In genomic region chrX:2397229-2397628, GRCh38 we compare ENCODE assay signal across 27 cellular contexts.
DNase-seq lines count a peak whose midpoint lies in the region; ATAC-seq, FAIRE-seq and TF ChIP-seq lines count a peak whose summit lies in the region.
"Had no signal": no experiment of that assay in that cellular context is flagged by ENCODE, and none has a peak within 500 bp of the region (broad histone marks: within the 10 kb centered on the region; RNA-seq: fewer than 3 reads in every experiment).

No MANE protein-coding gene starts in this region.

- BruUV-seq in HCT116 (replicated peaks; lab: Mats Ljungman, UMichigan), result no TSS peak

- H2AFZ ChIP-seq in HCT116 (ENCODE audit: low read depth, low read length, poor library complexity, severe bottlenecking) (no peak overlapping the region), keratinocyte (ENCODE audit: control insufficient read depth, low read length) (no peak overlapping the region), trophoblast cell (ENCODE audit: insufficient read depth, low read length, poor library complexity) (no peak overlapping the region)

- peak overlapping the region; percentile 12 for H4K8ac ChIP-seq in trophoblast cell (ENCODE audit: low read depth, low read length)

- H3K9ac ChIP-seq in HCT116 (ENCODE audit: low read length) (peak overlapping the region; percentile 12), keratinocyte (ENCODE audit: control insufficient read depth, extremely low read depth, insufficient read depth, low read length) (peak overlapping the region; percentile 7), trophoblast cell (ENCODE audit: low read length) (no peak overlapping the region)
- H3K9ac ChIP-seq: BLaER1 treated with 17β-estradiol and CSF1 and Interleukin-3, amounts not matched to agents 10 nM and 100 nM had no signal

- no CpG with 5 or more reads among the region's 13 CpGs for WGBS in trophoblast cell (ENCODE audit: extremely low coverage, insufficient coverage, insufficient read length)

- no peaks in the 10 kb centered on the region for H3K36me3 ChIP-seq in HCT116 (ENCODE audit: control insufficient read depth in 1 of 2, insufficient read depth in 2 of 2, low read length in 2 of 2)
- no peaks in the 10 kb centered on the region for H3K36me3 ChIP-seq in keratinocyte (ENCODE audit: control insufficient read depth in 2 of 2, extremely low read depth in 1 of 2, insufficient read depth in 2 of 2, low read length in 2 of 2)
- H3K36me3 ChIP-seq in trophoblast cell (ENCODE audit: control insufficient read depth in 1 of 2, insufficient read depth in 2 of 2, low read length in 2 of 2), result peaks cover 1% of the 10 kb centered on the region in 2 experiments

- H3K4me1 ChIP-seq in HCT116 (ENCODE audit: control insufficient read depth in 1 of 2, insufficient read depth in 2 of 2, low read length in 2 of 2), result peaks cover 44 to 61% of the 10 kb centered on the region in 2 experiments
- peaks cover 27% of the 10 kb centered on the region for H3K4me1 ChIP-seq in keratinocyte (ENCODE audit: control insufficient read depth, extremely low read depth, insufficient read depth, low read length)
- peaks cover 4 to 10% of the 10 kb centered on the region in 2 experiments for H3K4me1 ChIP-seq in trophoblast cell (ENCODE audit: control insufficient read depth in 1 of 2, insufficient read depth in 2 of 2, low read length in 2 of 2)
- H3K4me1 ChIP-seq: BLaER1 treated with 17β-estradiol and CSF1 and Interleukin-3, amounts not matched to agents 10 nM and 100 nM had no signal

- H3K79me2 ChIP-seq in HCT116 (ENCODE audit: insufficient read depth, low read length) (no peaks in the 10 kb centered on the region), keratinocyte (ENCODE audit: control insufficient read depth, insufficient read depth, low read length) (peaks cover 3% of the 10 kb centered on the region), trophoblast cell (ENCODE audit: control insufficient read depth, insufficient read depth, low read length, poor library complexity) (no peaks in the 10 kb centered on the region)

- no peak for TF ChIP-seq POLR2A in HCT116 (IDR thresholded peaks at IDR 0.05; ENCODE audit: borderline replicate concordance, extremely low read depth, insufficient read depth, insufficient read length)

- H2BK5ac ChIP-seq in trophoblast cell (ENCODE audit: low read depth, low read length, poor library complexity), result no peak overlapping the region

- H3K18ac ChIP-seq in trophoblast cell (ENCODE audit: low read length), result no peak overlapping the region

- H3K79me1 ChIP-seq in trophoblast cell (ENCODE audit: low read length), result no peaks in the 10 kb centered on the region

- H3K27me3 ChIP-seq in HCT116 (ENCODE audit: insufficient read depth, low read length) (no peaks in the 10 kb centered on the region), keratinocyte (ENCODE audit: control insufficient read depth, extremely low read depth, insufficient read depth, low read length) (no peaks in the 10 kb centered on the region), trophoblast cell (ENCODE audit: insufficient read depth, low read length) (no peaks in the 10 kb centered on the region)
- H3K27me3 ChIP-seq: BLaER1 treated with 17β-estradiol and CSF1 and Interleukin-3, amounts not matched to agents 10 nM and 100 nM had no signal

- no peak overlapping the region for H3K4ac ChIP-seq in trophoblast cell (ENCODE audit: low read depth, low read length)

- H3K9me2 ChIP-seq in HCT116 (ENCODE audit: insufficient read depth), result no peaks in the 10 kb centered on the region

- DNase-seq in HCT116 (ENCODE audit: low read depth, low spot score), result no peak
- DNase-seq in astrocyte of the hippocampus (ENCODE audit: low read depth, low spot score), result peak; percentile 37
- no peak for DNase-seq in keratinocyte (ENCODE audit: low read depth, low spot score)
- peak in 1 of 2 donors; percentile 33 for DNase-seq in trophoblast cell
- no peak for DNase-seq in NOMO-1 (lab: John Stamatoyannopoulos, UW; ENCODE audit: unreplicated experiment in 2 of 2)
- DNase-seq in NCI-H510A (lab: John Stamatoyannopoulos, UW), result no peak
- no peak for DNase-seq in HK-2 (ENCODE audit: unreplicated experiment)
- DNase-seq: AML-193; CD4-positive, alpha-beta T cell; DMS53; Kasumi-1; NCI-H1105; NCI-H1436 treated with DMSO at 0.1 percent for 48 hours; NCI-H187 treated with DMSO at 0.1 percent for 48 hours; NCI-H2171 treated with DMSO at 0.1 percent for 48 hours; NCI-H345; NCI-H524; NCI-H82; NK-92 treated with Interleukin-12 subunit alpha and Interleukin-12 subunit beta, amount 100 ng/mL, for 24 hours; SHP77 treated with DMSO at 0.1 percent for 48 hours had no signal

- H3K4me2 ChIP-seq in HCT116 (ENCODE audit: low read length), result peak overlapping the region; percentile 59; the same call in 1 of the 2 replicates
- no peak overlapping the region for H3K4me2 ChIP-seq in keratinocyte (ENCODE audit: control insufficient read depth, extremely low read depth, insufficient read depth, low read depth, low read length)
- no peak overlapping the region for H3K4me2 ChIP-seq in trophoblast cell (ENCODE audit: low read length)
- H3K4me2 ChIP-seq: A549; BLaER1 treated with 17β-estradiol and CSF1 and Interleukin-3, amounts not matched to agents 10 nM and 100 nM had no signal

- H4K12ac ChIP-seq in trophoblast cell (ENCODE audit: low read depth, low read length), result no peak overlapping the region

- H3K27ac ChIP-seq in HCT116 (ENCODE audit: low read depth, low read length), result peak overlapping the region; percentile 57
- H3K27ac ChIP-seq in keratinocyte (ENCODE audit: control insufficient read depth, insufficient read depth, low read length), result no peak overlapping the region
- no peak overlapping the region for H3K27ac ChIP-seq in trophoblast cell (ENCODE audit: low read depth, low read length)
- H3K27ac ChIP-seq: BLaER1 treated with 17β-estradiol and CSF1 and Interleukin-3, amounts not matched to agents 10 nM and 100 nM; RWPE1 had no signal

- H3K9me3 ChIP-seq in HCT116 (ENCODE audit: control insufficient read depth in 1 of 2, insufficient read depth in 1 of 2, low read depth in 1 of 2, low read length in 2 of 2) (no peaks in the 10 kb centered on the region), keratinocyte (ENCODE audit: control insufficient read depth, low read depth, low read length) (no peaks in the 10 kb centered on the region), trophoblast cell (ENCODE audit: insufficient read depth, low read depth, low read length) (no peaks in the 10 kb centered on the region)
- H3K9me3 ChIP-seq: A549 had no signal

- H3K23ac ChIP-seq in trophoblast cell (ENCODE audit: low read length), result no peak overlapping the region

- no peaks in the 10 kb centered on the region for H3K9me1 ChIP-seq in keratinocyte (ENCODE audit: control insufficient read depth, extremely low read depth, insufficient read depth, low read length)

- no peak for FAIRE-seq in keratinocyte (lab: Jason Lieb, UNC)
- FAIRE-seq: A549, G401.6, HepG2 had no signal

- no peak for ATAC-seq in HCT116
- no peak for ATAC-seq in HG03108 (IDR thresholded peaks at IDR 0.05; ENCODE audit: unreplicated experiment)
- ATAC-seq: HepG2, Panc1 had no signal

- no peak overlapping the region for H3K14ac ChIP-seq in trophoblast cell (ENCODE audit: low read length)

- H4K20me1 ChIP-seq in HCT116 (ENCODE audit: insufficient read depth), result no peaks in the 10 kb centered on the region
- no peaks in the 10 kb centered on the region for H4K20me1 ChIP-seq in keratinocyte (ENCODE audit: control insufficient read depth, extremely low read depth, insufficient read depth, low read length)

- H2BK120ac ChIP-seq in trophoblast cell (ENCODE audit: insufficient read depth, low read length, poor library complexity), result no peak overlapping the region

- peak overlapping the region; percentile 4 for H4K91ac ChIP-seq in trophoblast cell (ENCODE audit: low read depth, low read length)

- intact Hi-C loops in HCT116 (cut with micrococcal nuclease), result no loop called here

- TF ChIP-seq CTCF in HCT116 (IDR thresholded peaks at IDR 0.05 in 2 of 3, conservative IDR thresholded peaks at IDR 0.05 in 1 of 3; ENCODE audit: borderline replicate concordance in 1 of 3, insufficient read depth in 1 of 3, low read depth in 2 of 3, low read length in 2 of 3) (no peak), keratinocyte (optimal IDR thresholded peaks at IDR 0.05 in 1 of 3, IDR thresholded peaks at IDR 0.05 in 1 of 3, conservative IDR thresholded peaks at IDR 0.05 in 1 of 3; ENCODE audit: extremely low read depth in 1 of 3, insufficient read depth in 2 of 3, low read length in 3 of 3) (no peak)

- CTCF ChIA-PET in HCT116 (lab: Charles Lee), result no interaction called here

- no peak for TF ChIP-seq RAD21 in HCT116 (IDR thresholded peaks at IDR 0.05; ENCODE audit: low read depth)

- dilution Hi-C loops in keratinocyte (cut with MboI; ENCODE audit: extremely low pct_ligation_motif_present, low sequenced_read_pairs), result no loop called here

- RAD21 ChIA-PET in HCT116 (lab: Charles Lee; ENCODE audit: low non-redundant PET in 1 of 2, low total read pairs in 2 of 2, uncharacterized antibody in 2 of 2, unreplicated experiment in 2 of 2), result no interaction called here

- no peak overlapping the region for H2BK12ac ChIP-seq in trophoblast cell (ENCODE audit: low read length)

- H3K4me3 ChIP-seq in HCT116 (replicated peaks in 1 of 2; ENCODE audit: low read depth in 1 of 2, low read length in 2 of 2) (no peak overlapping the region), keratinocyte (ENCODE audit: control insufficient read depth in 2 of 3, extremely low read depth in 1 of 3, insufficient read depth in 2 of 3, low read depth in 1 of 3, low read length in 3 of 3) (no peak overlapping the region), trophoblast cell (ENCODE audit: low read depth, low read length) (no peak overlapping the region)
- H3K4me3 ChIP-seq: A549; BLaER1 treated with 17β-estradiol and CSF1 and Interleukin-3, amounts not matched to agents 10 nM and 100 nM had no signal

- POLR2A ChIA-PET in HCT116 (lab: Charles Lee), result no interaction called here

- no peak overlapping the region for H2AK5ac ChIP-seq in trophoblast cell (ENCODE audit: low read length)

TF ChIP-seq in HCT116, 20 proteins besides CTCF, POLR2A, EP300 and RAD21 (continues in another document):
- no peak for TF ChIP-seq EGR1 (IDR thresholded peaks at IDR 0.05; ENCODE audit: low read depth)
- no peak for TF ChIP-seq YY1 (IDR thresholded peaks at IDR 0.05; ENCODE audit: extremely low read depth, insufficient replicate concordance, low read depth, low read length)
- TF ChIP-seq TCF7L2 (IDR thresholded peaks at IDR 0.05; ENCODE audit: borderline replicate concordance, extremely low read depth, insufficient read depth, insufficient read length), result no peak
- TF ChIP-seq ZNF274 (IDR thresholded peaks at IDR 0.05; ENCODE audit: low read depth, low read length), result no peak
- TF ChIP-seq SRF (IDR thresholded peaks at IDR 0.05; ENCODE audit: low read depth), result no peak
- no peak for TF ChIP-seq EZH2 (IDR thresholded peaks at IDR 0.05)
- TF ChIP-seq CBX3 (IDR thresholded peaks at IDR 0.05; ENCODE audit: low read depth), result no peak
- no peak for TF ChIP-seq ATF3 (IDR thresholded peaks at IDR 0.05)
- no peak for TF ChIP-seq POLR2AphosphoS5 (IDR thresholded peaks at IDR 0.05; ENCODE audit: low read depth, low read length)
- no peak for TF ChIP-seq SP1 (IDR thresholded peaks at IDR 0.05; ENCODE audit: low read depth)
